ENCODE assay signal across 28 cellular contexts in the genomic region with DNA sequence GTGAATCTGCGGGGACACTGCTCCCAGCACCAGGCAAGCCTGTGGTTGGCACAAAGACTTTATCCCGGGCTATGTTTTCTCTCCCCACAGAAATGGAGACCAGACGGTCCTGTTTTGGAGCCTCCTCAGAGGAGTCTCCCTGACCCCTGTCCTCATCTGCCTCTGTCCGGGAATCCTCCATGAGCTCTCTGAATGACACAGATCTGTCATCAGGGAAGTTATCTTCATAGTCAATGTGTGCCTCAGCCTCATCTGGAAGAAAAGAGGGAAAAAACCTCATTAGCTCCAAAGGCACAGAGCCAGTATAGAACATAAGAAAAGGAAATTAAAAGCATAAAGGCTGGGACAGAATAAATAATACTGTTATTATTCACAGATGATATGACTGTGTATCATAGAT.
"Had no signal": no experiment of that assay in that cellular context is flagged by ENCODE, and none has a peak within 500 bp of the region (broad histone marks: within the 10 kb centered on the region; RNA-seq: fewer than 3 reads in every experiment).

No MANE protein-coding gene starts in this region.

- H3K4me1 ChIP-seq: parathyroid adenoma, psoas muscle, right lobe of liver, stomach, thyroid gland, upper lobe of left lung, vagina had no signal

- H2AFZ ChIP-seq: parathyroid adenoma had no signal

- H3K4me3 ChIP-seq: ovary, psoas muscle, right lobe of liver, sigmoid colon, stomach, thoracic aorta, thyroid gland, upper lobe of left lung, vagina had no signal

- H3K27ac Mint-ChIP-seq: natural killer cell treated with Interleukin-12 subunit alpha and Interleukin-12 subunit beta and Interleukin-15 and Interleukin-18, amount 100 ng/mL, for 72 hours; nephron progenitor cell; progenitor cell of endocrine pancreas; stimulated activated effector memory CD8-positive, alpha-beta T cell treated with anti-CD3 and anti-CD28 coated beads, Interleukin-12 subunit alpha, Interleukin-12 subunit beta, amount 100 ng/mL, for 72 hours; stimulated activated naive B cell treated with anti-CD40 and anti-IgM and Interleukin-4, amounts not matched to agents 10 μg/mL and 1 μg/mL and 100 μg/mL, for 72 hours; stimulated activated naive CD8-positive, alpha-beta T cell treated with anti-CD3 and anti-CD28 coated beads, Interleukin-15, Interleukin-2, amounts not matched to agents 100 ng/mL and 50 ng/mL, for 24 hours had no signal

- H3K27me3 ChIP-seq: ovary, right lobe of liver, sigmoid colon, thyroid gland, upper lobe of left lung, vagina had no signal

- H3K79me2 ChIP-seq: parathyroid adenoma had no signal

- H3K36me3 Mint-ChIP-seq: natural killer cell treated with Interleukin-12 subunit alpha and Interleukin-12 subunit beta and Interleukin-15 and Interleukin-18, amount 100 ng/mL, for 72 hours; stimulated activated effector memory CD8-positive, alpha-beta T cell treated with anti-CD3 and anti-CD28 coated beads, Interleukin-12 subunit alpha, Interleukin-12 subunit beta, amount 100 ng/mL, for 72 hours; stimulated activated naive B cell treated with anti-CD40 and anti-IgM and Interleukin-4, amounts not matched to agents 10 μg/mL and 1 μg/mL and 100 μg/mL, for 72 hours had no signal

- H3K9me3 Mint-ChIP-seq: naive thymus-derived CD8-positive, alpha-beta T cell; natural killer cell treated with Interleukin-12 subunit alpha and Interleukin-12 subunit beta and Interleukin-15 and Interleukin-18, amount 100 ng/mL, for 72 hours; nephron progenitor cell; neural crest cell; stimulated activated effector memory CD8-positive, alpha-beta T cell treated with anti-CD3 and anti-CD28 coated beads, Interleukin-12 subunit alpha, Interleukin-12 subunit beta, amount 100 ng/mL, for 72 hours; stimulated activated naive B cell treated with anti-CD40 and anti-IgM and Interleukin-4, amounts not matched to agents 10 μg/mL and 1 μg/mL and 100 μg/mL, for 72 hours; stimulated activated naive CD8-positive, alpha-beta T cell treated with anti-CD3 and anti-CD28 coated beads, Interleukin-15, Interleukin-2, amounts not matched to agents 100 ng/mL and 50 ng/mL, for 24 hours had no signal

- H3K4me3 Mint-ChIP-seq: naive thymus-derived CD8-positive, alpha-beta T cell; natural killer cell treated with Interleukin-12 subunit alpha and Interleukin-12 subunit beta and Interleukin-15 and Interleukin-18, amount 100 ng/mL, for 72 hours; nephron progenitor cell; neural crest cell; stimulated activated effector memory CD8-positive, alpha-beta T cell treated with anti-CD3 and anti-CD28 coated beads, Interleukin-12 subunit alpha, Interleukin-12 subunit beta, amount 100 ng/mL, for 72 hours; stimulated activated naive B cell treated with anti-CD40 and anti-IgM and Interleukin-4, amounts not matched to agents 10 μg/mL and 1 μg/mL and 100 μg/mL, for 72 hours; stimulated activated naive CD8-positive, alpha-beta T cell treated with anti-CD3 and anti-CD28 coated beads, Interleukin-15, Interleukin-2, amounts not matched to agents 100 ng/mL and 50 ng/mL, for 24 hours had no signal

- DNase-seq: naive thymus-derived CD8-positive, alpha-beta T cell; nephron progenitor cell; occipital lobe; ovary; posterior cingulate gyrus; psoas muscle; right cardiac atrium; right lobe of liver; sigmoid colon; small intestine; stimulated activated CD4-positive, alpha-beta T cell treated with anti-CD3 and anti-CD28 coated beads, Interleukin-15, amount 100 ng/mL, for 24 hours; stimulated activated CD4-positive, alpha-beta T cell treated with anti-CD3 and anti-CD28 coated beads, Interleukin-2, amount 100 ng/mL, for 24 hours; stimulated activated CD4-positive, alpha-beta T cell treated with anti-CD3 and anti-CD28 coated beads, Interleukin-2, amount 100 ng/mL, for 48 hours; stimulated activated CD4-positive, alpha-beta T cell treated with anti-CD3 and anti-CD28 coated beads, Interleukin-4, amount 100 ng/mL, for 24 hours; stimulated activated naive B cell treated with anti-CD40 and anti-IgM and Interleukin-4, amounts not matched to agents 10 μg/mL and 1 μg/mL and 100 μg/mL, for 72 hours; stimulated activated naive CD4-positive, alpha-beta T cell treated with Interleukin-2 at 50 U/mL for 16 hours; stomach; thyroid gland; trophoblast cell; upper lobe of left lung had no signal

- H3K27me3 Mint-ChIP-seq: progenitor cell of endocrine pancreas had no signal

- H3K9ac ChIP-seq: parathyroid adenoma had no signal

- H3K36me3 ChIP-seq: ovary, right lobe of liver, sigmoid colon, stomach, thyroid gland, upper lobe of left lung, vagina had no signal

- H3K9me3 ChIP-seq: ovary, psoas muscle, right lobe of liver, sigmoid colon, stomach, thoracic aorta, thyroid gland, upper lobe of left lung, vagina had no signal

- ATAC-seq: naive thymus-derived CD8-positive, alpha-beta T cell; natural killer cell treated with Interleukin-12 subunit alpha and Interleukin-12 subunit beta and Interleukin-15 and Interleukin-18, amount 100 ng/mL, for 72 hours; psoas muscle; right cardiac atrium; stimulated activated effector memory CD8-positive, alpha-beta T cell treated with anti-CD3 and anti-CD28 coated beads, Interleukin-12 subunit alpha, Interleukin-12 subunit beta, amount 100 ng/mL, for 72 hours; stimulated activated naive B cell treated with anti-CD40 and anti-IgM and Interleukin-4, amounts not matched to agents 10 μg/mL and 1 μg/mL and 100 μg/mL, for 72 hours had no signal

- H3K27ac ChIP-seq: ovary, parathyroid adenoma, psoas muscle, right lobe of liver, sigmoid colon, stomach, thyroid gland, upper lobe of left lung, vagina had no signal

- FAIRE-seq: small intestine had no signal

- H3K4me1 Mint-ChIP-seq: nephron progenitor cell; neural crest cell; stimulated activated effector memory CD8-positive, alpha-beta T cell treated with anti-CD3 and anti-CD28 coated beads, Interleukin-12 subunit alpha, Interleukin-12 subunit beta, amount 100 ng/mL, for 72 hours had no signal
